ENCODE assay signal across 1 cellular context in genomic region chr2:4866198-4866597, GRCh38.
TF ChIP-seq lines count a peak whose summit lies in the region.

No MANE protein-coding gene starts in this region.

TF ChIP-seq in K562, 482 proteins besides CTCF, POLR2A, EP300 and RAD21:
- TF ChIP-seq CHD7 (IDR thresholded peaks at IDR 0.05; ENCODE audit: low read depth, low read length) (no peak), PHB2 (IDR thresholded peaks at IDR 0.05; ENCODE audit: low read depth) (no peak), EHMT2 (IDR thresholded peaks at IDR 0.05) (no peak), CEBPB (tag; IDR thresholded peaks at IDR 0.05) (peak; percentile 59), CEBPG (CRISPR knock-in tag; IDR thresholded peaks at IDR 0.05) (no peak), CEBPG (tag; conservative IDR thresholded peaks at IDR 0.05 in 1 of 2, IDR thresholded peaks at IDR 0.05 in 1 of 2) (peak in 1 of 2 experiments; percentile 68; a peak in 2 of 4 replicates), TEAD2 (tag; IDR thresholded peaks at IDR 0.05) (no peak)
